Comparison of ENCODE assay signal across 7 cellular contexts in genomic region chr1:213200630-213201029, GRCh38.
"Had no signal": no experiment of that assay in that cellular context is flagged by ENCODE, and none has a peak within 500 bp of the region (broad histone marks: within the 10 kb centered on the region; RNA-seq: fewer than 3 reads in every experiment).

No MANE protein-coding gene starts in this region.

- H3K4me3 Mint-ChIP-seq: GM23338, H9 had no signal

- H3K27ac Mint-ChIP-seq: GM23338, H9 had no signal

- DNase-seq: H9, HCEC 1CT, KBM-7 had no signal

- H3K4me2 ChIP-seq: GM23338 had no signal

- H3K4me1 Mint-ChIP-seq: H9 had no signal

- FAIRE-seq: H1, H54, HTR-8/SVneo had no signal

- H2AFZ ChIP-seq: GM23338 had no signal

- ATAC-seq: GM23338 had no signal

- H3K4me3 ChIP-seq: GM23338 had no signal
